3 cellular contexts compared by ENCODE assay signal in the genomic region with DNA sequence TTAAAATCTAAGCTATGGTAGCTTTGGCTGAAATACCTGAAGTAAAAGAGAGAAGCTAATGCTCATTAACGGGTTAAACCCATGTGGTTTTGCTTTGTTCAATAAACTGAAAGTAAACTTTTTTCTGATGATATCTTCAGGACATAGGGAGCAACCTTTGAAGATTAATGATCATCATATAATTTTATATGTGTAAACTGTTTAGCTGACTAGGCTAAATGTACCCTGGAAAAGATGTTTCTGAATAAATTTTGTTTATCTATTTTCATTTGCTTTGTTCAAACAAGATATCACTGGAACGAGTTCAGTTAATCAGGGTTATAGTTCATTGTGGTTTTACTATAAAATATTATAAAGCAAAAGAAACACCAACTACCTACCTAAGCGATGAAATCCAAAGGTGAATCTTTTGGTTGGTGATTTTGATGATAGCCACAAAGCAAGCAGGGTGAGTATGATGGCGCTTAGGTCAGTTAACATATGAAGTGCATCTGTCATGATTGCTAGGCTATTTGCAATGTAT.
A peak's percentile ranks its signal among the peaks of the same experiment; 100 is the strongest.
TF ChIP-seq lines count a peak whose summit lies in the region.

No MANE protein-coding gene starts in this region.

TF ChIP-seq in HepG2, 621 proteins besides CTCF, POLR2A, EP300 and RAD21:
- TF ChIP-seq MAFK (conservative IDR thresholded peaks at IDR 0.05 in 1 of 2, IDR thresholded peaks at IDR 0.05 in 1 of 2; ENCODE audit: low read length in 2 of 2) (peak; percentile 75 to 87), MAFF (IDR thresholded peaks at IDR 0.05; ENCODE audit: low read depth, low read length) (peak; percentile 82), SMARCC2 (IDR thresholded peaks at IDR 0.05) (no peak)
TF ChIP-seq in HepG2: peak in this region for 2.

TF ChIP-seq in H1, 55 proteins besides CTCF, POLR2A, EP300 and RAD21:
- no peak for TF ChIP-seq YY1 (IDR thresholded peaks at IDR 0.05; ENCODE audit: low read depth, low read length)
- peak; percentile 11; the same call in 1 of the 2 replicates for TF ChIP-seq MAFK (IDR thresholded peaks at IDR 0.05; ENCODE audit: low read depth, low read length)

TF ChIP-seq in WTC11, 78 proteins besides CTCF, POLR2A, EP300 and RAD21:
- TF ChIP-seq, protein P1, sequence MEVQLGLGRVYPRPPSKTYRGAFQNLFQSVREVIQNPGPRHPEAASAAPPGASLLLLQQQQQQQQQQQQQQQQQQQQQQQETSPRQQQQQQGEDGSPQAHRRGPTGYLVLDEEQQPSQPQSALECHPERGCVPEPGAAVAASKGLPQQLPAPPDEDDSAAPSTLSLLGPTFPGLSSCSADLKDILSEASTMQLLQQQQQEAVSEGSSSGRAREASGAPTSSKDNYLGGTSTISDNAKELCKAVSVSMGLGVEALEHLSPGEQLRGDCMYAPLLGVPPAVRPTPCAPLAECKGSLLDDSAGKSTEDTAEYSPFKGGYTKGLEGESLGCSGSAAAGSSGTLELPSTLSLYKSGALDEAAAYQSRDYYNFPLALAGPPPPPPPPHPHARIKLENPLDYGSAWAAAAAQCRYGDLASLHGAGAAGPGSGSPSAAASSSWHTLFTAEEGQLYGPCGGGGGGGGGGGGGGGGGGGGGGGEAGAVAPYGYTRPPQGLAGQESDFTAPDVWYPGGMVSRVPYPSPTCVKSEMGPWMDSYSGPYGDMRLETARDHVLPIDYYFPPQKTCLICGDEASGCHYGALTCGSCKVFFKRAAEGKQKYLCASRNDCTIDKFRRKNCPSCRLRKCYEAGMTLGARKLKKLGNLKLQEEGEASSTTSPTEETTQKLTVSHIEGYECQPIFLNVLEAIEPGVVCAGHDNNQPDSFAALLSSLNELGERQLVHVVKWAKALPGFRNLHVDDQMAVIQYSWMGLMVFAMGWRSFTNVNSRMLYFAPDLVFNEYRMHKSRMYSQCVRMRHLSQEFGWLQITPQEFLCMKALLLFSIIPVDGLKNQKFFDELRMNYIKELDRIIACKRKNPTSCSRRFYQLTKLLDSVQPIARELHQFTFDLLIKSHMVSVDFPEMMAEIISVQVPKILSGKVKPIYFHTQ (CRISPR knock-in tag; IDR thresholded peaks at IDR 0.05), result no peak
- TF ChIP-seq ZSCAN18 (CRISPR knock-in tag; IDR thresholded peaks at IDR 0.05) (no peak), USF2 (CRISPR knock-in tag; IDR thresholded peaks at IDR 0.05) (no peak), GTF2I (CRISPR knock-in tag; conservative IDR thresholded peaks at IDR 0.05) (no peak), GRHL2 (CRISPR knock-in tag; IDR thresholded peaks at IDR 0.05; ENCODE audit: insufficient replicate concordance, severe bottlenecking) (no peak), NR2C2 (CRISPR knock-in tag; IDR thresholded peaks at IDR 0.05) (no peak), TEAD4 (CRISPR knock-in tag; IDR thresholded peaks at IDR 0.05) (no peak), GABPB1 (CRISPR knock-in tag; IDR thresholded peaks at IDR 0.05) (no peak), ZNF138 (CRISPR knock-in tag; conservative IDR thresholded peaks at IDR 0.05) (no peak), RORB (CRISPR knock-in tag; IDR thresholded peaks at IDR 0.05) (no peak)
- TF ChIP-seq, protein P2, sequence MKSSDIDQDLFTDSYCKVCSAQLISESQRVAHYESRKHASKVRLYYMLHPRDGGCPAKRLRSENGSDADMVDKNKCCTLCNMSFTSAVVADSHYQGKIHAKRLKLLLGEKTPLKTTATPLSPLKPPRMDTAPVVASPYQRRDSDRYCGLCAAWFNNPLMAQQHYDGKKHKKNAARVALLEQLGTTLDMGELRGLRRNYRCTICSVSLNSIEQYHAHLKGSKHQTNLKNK (CRISPR knock-in tag; IDR thresholded peaks at IDR 0.05), result no peak
- TF ChIP-seq, protein P3, sequence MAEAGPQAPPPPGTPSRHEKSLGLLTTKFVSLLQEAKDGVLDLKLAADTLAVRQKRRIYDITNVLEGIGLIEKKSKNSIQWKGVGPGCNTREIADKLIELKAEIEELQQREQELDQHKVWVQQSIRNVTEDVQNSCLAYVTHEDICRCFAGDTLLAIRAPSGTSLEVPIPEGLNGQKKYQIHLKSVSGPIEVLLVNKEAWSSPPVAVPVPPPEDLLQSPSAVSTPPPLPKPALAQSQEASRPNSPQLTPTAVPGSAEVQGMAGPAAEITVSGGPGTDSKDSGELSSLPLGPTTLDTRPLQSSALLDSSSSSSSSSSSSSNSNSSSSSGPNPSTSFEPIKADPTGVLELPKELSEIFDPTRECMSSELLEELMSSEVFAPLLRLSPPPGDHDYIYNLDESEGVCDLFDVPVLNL (CRISPR knock-in tag; IDR thresholded peaks at IDR 0.05; ENCODE audit: borderline replicate concordance, low read depth), result no peak
- TF ChIP-seq, protein P4, sequence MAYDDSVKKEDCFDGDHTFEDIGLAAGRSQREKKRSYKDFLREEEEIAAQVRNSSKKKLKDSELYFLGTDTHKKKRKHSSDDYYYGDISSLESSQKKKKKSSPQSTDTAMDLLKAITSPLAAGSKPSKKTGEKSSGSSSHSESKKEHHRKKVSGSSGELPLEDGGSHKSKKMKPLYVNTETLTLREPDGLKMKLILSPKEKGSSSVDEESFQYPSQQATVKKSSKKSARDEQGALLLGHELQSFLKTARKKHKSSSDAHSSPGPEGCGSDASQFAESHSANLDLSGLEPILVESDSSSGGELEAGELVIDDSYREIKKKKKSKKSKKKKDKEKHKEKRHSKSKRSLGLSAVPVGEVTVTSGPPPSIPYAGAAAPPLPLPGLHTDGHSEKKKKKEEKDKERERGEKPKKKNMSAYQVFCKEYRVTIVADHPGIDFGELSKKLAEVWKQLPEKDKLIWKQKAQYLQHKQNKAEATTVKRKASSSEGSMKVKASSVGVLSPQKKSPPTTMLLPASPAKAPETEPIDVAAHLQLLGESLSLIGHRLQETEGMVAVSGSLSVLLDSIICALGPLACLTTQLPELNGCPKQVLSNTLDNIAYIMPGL (CRISPR knock-in tag; IDR thresholded peaks at IDR 0.05), result no peak
- TF ChIP-seq, protein P5, sequence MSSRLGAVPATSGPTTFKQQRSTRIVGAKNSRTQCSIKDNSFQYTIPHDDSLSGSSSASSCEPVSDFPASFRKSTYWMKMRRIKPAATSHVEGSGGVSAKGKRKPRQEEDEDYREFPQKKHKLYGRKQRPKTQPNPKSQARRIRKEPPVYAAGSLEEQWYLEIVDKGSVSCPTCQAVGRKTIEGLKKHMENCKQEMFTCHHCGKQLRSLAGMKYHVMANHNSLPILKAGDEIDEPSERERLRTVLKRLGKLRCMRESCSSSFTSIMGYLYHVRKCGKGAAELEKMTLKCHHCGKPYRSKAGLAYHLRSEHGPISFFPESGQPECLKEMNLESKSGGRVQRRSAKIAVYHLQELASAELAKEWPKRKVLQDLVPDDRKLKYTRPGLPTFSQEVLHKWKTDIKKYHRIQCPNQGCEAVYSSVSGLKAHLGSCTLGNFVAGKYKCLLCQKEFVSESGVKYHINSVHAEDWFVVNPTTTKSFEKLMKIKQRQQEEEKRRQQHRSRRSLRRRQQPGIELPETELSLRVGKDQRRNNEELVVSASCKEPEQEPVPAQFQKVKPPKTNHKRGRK (CRISPR knock-in tag; IDR thresholded peaks at IDR 0.05; ENCODE audit: borderline replicate concordance), result no peak
TF ChIP-seq in WTC11: peak in this region for 0.
